ENCODE assay signal across 8 cellular contexts in genomic region chrX:129523076-129524055, GRCh38. TPM values are rescaled to one million over a fixed set of nuclear protein-coding genes. Genes with fewer than 3 reads are reported as not detected.
DNase-seq lines count a peak whose midpoint lies in the region; ATAC-seq and TF ChIP-seq lines count a peak whose summit lies in the region.

Gene SMARCA1 (minus strand): TSS chrX:129523490. CDS start chrX:129523370, 120 bp downstream.

- H3K9me3 ChIP-seq in endodermal cell (ENCODE audit: control insufficient read depth, low read length) (no peaks in the 10 kb centered on the region), stomach (no peaks in the 10 kb centered on the region)

- no peak for TF ChIP-seq POLR2A in lower leg skin (IDR thresholded peaks at IDR 0.05)
- TF ChIP-seq POLR2A in stomach (IDR thresholded peaks at IDR 0.05) = no peak

- no peak for TF ChIP-seq EP300 in stomach (IDR thresholded peaks at IDR 0.05)

- POLR2A ChIA-PET in AG04449 (lab: Yijun Ruan, JAX) = interaction anchor here (0.6 to 1.0 kb wide), 3 partner anchors 11 to 27 kb away, joined by 3 to 4 read pairs (median 3); partner anchors contain the start of gene OCRL
- POLR2A ChIA-PET in T-cell (lab: Charles Lee) = no interaction called here

- H3K36me3 Mint-ChIP-seq in T-cell (no peaks in the 10 kb centered on the region), endodermal cell (ENCODE audit: low read depth) (peaks cover 2% of the 10 kb centered on the region)

- H3K4me1 ChIP-seq in endodermal cell (ENCODE audit: control insufficient read depth, insufficient read depth, low read length) (no peaks in the 10 kb centered on the region), stomach (peaks cover 0 to 8% (median 0%) of the 10 kb centered on the region in 4 donors)

- WGBS in endodermal cell (ENCODE audit: insufficient coverage in 1 of 2, insufficient read length in 1 of 2), 2 experiments = 0 to 1% methylated on average over 2 to 44 of the region's 59 CpGs
- 9 to 46% methylated on average over 16 to 46 of the region's 59 CpGs for WGBS in lower leg skin, 2 donors
- WGBS in stomach, 5 donors = 2 to 39% (median 15%) methylated on average over 8 to 59 of the region's 59 CpGs

- CTCF ChIA-PET in AG04449 (lab: Yijun Ruan, JAX) = interaction anchor here (1.4 to 2.0 kb wide), 2 partner anchors 11 to 17 kb away, joined by 4 to 8 read pairs; partner anchors contain the start of gene OCRL
- CTCF ChIA-PET in T-cell (lab: Charles Lee) = no interaction called here

- no peak for DNase-seq in AG04449 (ENCODE audit: low read depth, low spot score)
- peak; percentile 93 for DNase-seq in H7
- DNase-seq in T-cell = peak in 10 of 34 experiments; percentile 0 to 23 (median 8)
- DNase-seq in endodermal cell = peak; percentile 75
- DNase-seq in lower leg skin (ENCODE audit: low spot score in 2 of 2) = peak; percentile 14 to 85
- DNase-seq in stomach = peak; percentile 39
- DNase-seq in cortex of kidney (lab: John Stamatoyannopoulos, UW) = no peak

- H3K9me3 Mint-ChIP-seq in T-cell (peaks cover 0 to 3% (median 0%) of the 10 kb centered on the region in 3 donors), endodermal cell (no peaks in the 10 kb centered on the region)

- H3K27me3 ChIP-seq in H7 (ENCODE audit: control insufficient read depth, insufficient read depth, low read length) (no peaks in the 10 kb centered on the region), endodermal cell (ENCODE audit: control insufficient read depth, insufficient read depth, low read length, poor library complexity, severe bottlenecking) (no peaks in the 10 kb centered on the region), stomach (no peaks in the 10 kb centered on the region)

- intact Hi-C loops in lower leg skin (cut with DNase I; ENCODE audit: low total_unique reads) = no loop called here
- intact Hi-C loops in stomach (cut with DNase I; ENCODE audit: low total_unique reads) = no loop called here

- H3K36me3 ChIP-seq in H7 (replicated peaks; ENCODE audit: control insufficient read depth, insufficient read depth, low read length) (no peaks in the 10 kb centered on the region), endodermal cell (ENCODE audit: control insufficient read depth, insufficient read depth, low read length) (no peaks in the 10 kb centered on the region), stomach (no peaks in the 10 kb centered on the region)

- peak within 1 kb of the TSS; percentile 78 for H3K9ac ChIP-seq in endodermal cell (ENCODE audit: extremely low read depth, low read length, poor library complexity, severe bottlenecking)

- ATAC-seq in T-cell (replicated peaks in 1 of 4) (peak in 3 of 4 experiments; percentile 30 to 56 (median 55)), GM21390 (IDR thresholded peaks at IDR 0.05; ENCODE audit: unreplicated experiment) (no peak)

- peak within 1 kb of the TSS; percentile 83 to 88 (median 83) for H3K4me3 Mint-ChIP-seq in T-cell
- H3K4me3 Mint-ChIP-seq in endodermal cell = peak within 1 kb of the TSS; percentile 86

- TF ChIP-seq CTCF in AG04449 (IDR thresholded peaks at IDR 0.05; ENCODE audit: insufficient read depth, low read length, missing control alignments) (no peak), endodermal cell (conservative IDR thresholded peaks at IDR 0.05) (no peak), lower leg skin (IDR thresholded peaks at IDR 0.05) (no peak), stomach (IDR thresholded peaks at IDR 0.05) (no peak)

- H3K4me1 Mint-ChIP-seq in T-cell (peaks cover 8 to 13% (median 11%) of the 10 kb centered on the region in 3 donors), endodermal cell (peaks cover 19% of the 10 kb centered on the region)

- H3K27me3 Mint-ChIP-seq in T-cell = peaks cover 3 to 19% of the 10 kb centered on the region in 2 donors
- peaks cover 5% of the 10 kb centered on the region for H3K27me3 Mint-ChIP-seq in endodermal cell (ENCODE audit: insufficient read depth)

- H3K4me3 ChIP-seq in AG04449 (ENCODE audit: low read depth, low read length) (peak within 1 kb of the TSS; percentile 80), H7 (ENCODE audit: insufficient read depth, low read depth, low read length) (peak within 1 kb of the TSS; percentile 94), endodermal cell (ENCODE audit: low read length) (peak within 1 kb of the TSS; percentile 92), lower leg skin (ENCODE audit: low read depth, poor library complexity, severe bottlenecking) (peak within 1 kb of the TSS; percentile 65), stomach (peak within 1 kb of the TSS; percentile 66 to 85 (median 70))

- H3K27ac ChIP-seq in endodermal cell (ENCODE audit: low read depth, low read length) = peak within 1 kb of the TSS; percentile 88
- peak within 1 kb of the TSS; percentile 77 to 90 (median 86) for H3K27ac ChIP-seq in stomach

- H3K27ac Mint-ChIP-seq in T-cell (peak within 1 kb of the TSS in 1 of 2 donors; percentile 55), endodermal cell (peak within 1 kb of the TSS; percentile 96)

RNA-seq across cellular contexts. Expression of gene SMARCA1, which starts in this region (rescaled TPM):
- total RNA-seq in H7 (2014; rRNA removed; shearing (Covaris generic)) = 56.8 and 79.1 TPM in 2 replicates
- 1 to 10 TPM in 2 of 5 donors, under 1 TPM in 3; 0.62 to 1.4 (median 0.98) TPM for total RNA-seq in T-cell
- total RNA-seq in endodermal cell = 100 to 1,000 TPM in 1 of 2 donors, 10 to 100 TPM in 1; 83.3 to 146 TPM
- polyA plus RNA-seq in endodermal cell (2013, experiment 1 of 2) = 79.0 TPM
- 77.4 TPM for polyA plus RNA-seq in endodermal cell (2013, experiment 2 of 2)
- 10 to 100 TPM in 2 of 4 donors, 1 to 10 TPM in 2; 8.0 to 13.9 (median 11.2) TPM for total RNA-seq in lower leg skin
- total RNA-seq in stomach = 10 to 100 TPM; 27.4 to 89.8 (median 39.0) TPM
- polyA plus RNA-seq in stomach = 10 to 100 TPM in 2 of 3 donors, 1 to 10 TPM in 1; 7.9 to 12.8 (median 12.6) TPM

Comparison
In these comparisons a context has a peak if more than half of its experiments do, and no peak if none do; other contexts are left out.
1. DNase-seq: peak in H7 (single experiment), endodermal cell (single experiment), lower leg skin (2 of 2) and stomach (single experiment); none in AG04449 (single experiment) and cortex of kidney (single experiment).
2. Peak in every context shown above with its lines, with median percentiles within 50 percentile points of each other: H3K4me3 ChIP-seq.